ENCODE assay signal across 16 cellular contexts in genomic region chr12:114750905-114751304, GRCh38.
DNase-seq lines count a peak whose midpoint lies in the region; ATAC-seq and TF ChIP-seq lines count a peak whose summit lies in the region.
"Had no signal": no experiment of that assay in that cellular context is flagged by ENCODE, and none has a peak within 500 bp of the region (broad histone marks: within the 10 kb centered on the region; RNA-seq: fewer than 3 reads in every experiment).

No MANE protein-coding gene starts in this region.

- no CpG with 5 or more reads among the region's 11 CpGs for WGBS in mesendoderm (ENCODE audit: extremely low coverage, insufficient coverage, low lambda C conversion rate)

- H3K36me3 ChIP-seq in BE2C (no peaks in the 10 kb centered on the region), mesendoderm (ENCODE audit: control insufficient read depth, insufficient read depth, low read length) (no peaks in the 10 kb centered on the region), vagina (no peaks in the 10 kb centered on the region)
- H3K36me3 ChIP-seq: BLaER1 had no signal

- no peaks in the 10 kb centered on the region for H3K79me2 ChIP-seq in mesendoderm (ENCODE audit: control insufficient read depth, insufficient read depth, low read length)

- H3K79me1 ChIP-seq in mesendoderm (ENCODE audit: low read length): no peaks in the 10 kb centered on the region

- DNase-seq in Right ventricle myocardium inferior (ENCODE audit: missing footprints) (no peak), left cardiac atrium (no peak), BE2C (peak; percentile 68), mesendoderm (no peak), NCI-H2196 (lab: John Stamatoyannopoulos, UW; ENCODE audit: unreplicated experiment) (no peak), vagina (ENCODE audit: extremely low spot score in 2 of 2) (no peak)
- no peak for DNase-seq in activated CD4-positive, CD25-positive, alpha-beta regulatory T cell treated with anti-CD3 and anti-CD28 coated beads, Interleukin-2, amount 50 U/mL, for 72 hours
- DNase-seq: Caco-2; CD8-positive, alpha-beta memory T cell; DND-41; GDM1; GM23248; H7 had no signal

- no peak overlapping the region for H2AK5ac ChIP-seq in mesendoderm (ENCODE audit: low read length)

- intact Hi-C loops in Right ventricle myocardium inferior (cut with DNase I): no loop called here
- intact Hi-C loops in left cardiac atrium (cut with DNase I): no loop called here
- intact Hi-C loops in vagina (cut with DNase I): no loop called here

- no peak overlapping the region for H3K23ac ChIP-seq in mesendoderm (ENCODE audit: low read length)

- no peak overlapping the region for H3K18ac ChIP-seq in mesendoderm (ENCODE audit: low read length)

- no peak for TF ChIP-seq POLR2A in vagina (IDR thresholded peaks at IDR 0.05)

- H3K9ac ChIP-seq in mesendoderm (ENCODE audit: low read length): no peak overlapping the region
- H3K9ac ChIP-seq: BLaER1, GM23248 had no signal

- no peak overlapping the region; the same call in 1 of the 2 replicates for H3K4me3 ChIP-seq in BE2C (ENCODE audit: low read depth, low read length)
- no peak overlapping the region for H3K4me3 ChIP-seq in mesendoderm (ENCODE audit: low read length)
- no peak overlapping the region for H3K4me3 ChIP-seq in vagina
- H3K4me3 ChIP-seq: BLaER1, GM23248 had no signal

- no peak overlapping the region for H2BK5ac ChIP-seq in mesendoderm (ENCODE audit: low read length)

- H2BK120ac ChIP-seq in mesendoderm (ENCODE audit: low read depth, low read length): no peak overlapping the region

- ATAC-seq in Right ventricle myocardium inferior (peak; percentile 56), left cardiac atrium (no peak), SK-N-SH treated with all-trans-retinoic acid at 6 μM for 48 hours (peak; percentile 47; the same call in 1 of the 3 replicates)

- no peaks in the 10 kb centered on the region for H3K27me3 ChIP-seq in BE2C
- H3K27me3 ChIP-seq in mesendoderm (ENCODE audit: insufficient read depth, low read length, poor library complexity): no peaks in the 10 kb centered on the region
- no peaks in the 10 kb centered on the region for H3K27me3 ChIP-seq in vagina
- H3K27me3 ChIP-seq: BLaER1 had no signal

- H4K8ac ChIP-seq in mesendoderm (ENCODE audit: low read depth, low read length): no peak overlapping the region

- no peak overlapping the region for H3K4me2 ChIP-seq in mesendoderm (ENCODE audit: low read length)
- H3K4me2 ChIP-seq: BLaER1 had no signal

- no peak overlapping the region for H2BK15ac ChIP-seq in mesendoderm (replicated peaks; ENCODE audit: low read depth)

- H3K56ac ChIP-seq in mesendoderm (ENCODE audit: low read length): peak overlapping the region; percentile 69

- H4K5ac ChIP-seq in mesendoderm (ENCODE audit: low read length): no peak overlapping the region

- TF ChIP-seq CTCF in BE2C (IDR thresholded peaks at IDR 0.05; ENCODE audit: low read depth, low read length) (no peak), vagina (IDR thresholded peaks at IDR 0.05) (no peak)

- H3K4me1 ChIP-seq in BE2C (peaks cover 26% of the 10 kb centered on the region), mesendoderm (ENCODE audit: control insufficient read depth, low read depth, low read length) (peaks cover 18% of the 10 kb centered on the region), vagina (no peaks in the 10 kb centered on the region)
- H3K4me1 ChIP-seq: Caco-2 had no signal

- no peak overlapping the region for H3K4ac ChIP-seq in mesendoderm (ENCODE audit: low read depth, low read length)

- no peaks in the 10 kb centered on the region for H3K9me3 ChIP-seq in BE2C
- no peaks in the 10 kb centered on the region for H3K9me3 ChIP-seq in vagina
- H3K9me3 ChIP-seq: BLaER1, Caco-2 had no signal

- H3K27ac ChIP-seq in mesendoderm (ENCODE audit: low read depth, low read length): no peak overlapping the region
- H3K27ac ChIP-seq in vagina: no peak overlapping the region
- H3K27ac ChIP-seq: 22Rv1, BLaER1, GM23248 had no signal

TF ChIP-seq in SK-N-SH treated with all-trans-retinoic acid at 6 μM for 48 hours, 23 proteins besides CTCF, POLR2A, EP300 and RAD21:
- TF ChIP-seq ISL1 (CRISPR knock-in tag; IDR thresholded peaks at IDR 0.05) (peak; percentile 49), RARB (CRISPR knock-in tag; IDR thresholded peaks at IDR 0.05) (no peak), PPARA (CRISPR knock-in tag; IDR thresholded peaks at IDR 0.05; ENCODE audit: borderline replicate concordance) (no peak), ZNF70 (CRISPR knock-in tag; IDR thresholded peaks at IDR 0.05) (no peak), TSHZ2 (CRISPR knock-in tag; IDR thresholded peaks at IDR 0.05) (peak; percentile 68), TCF4 (CRISPR knock-in tag; IDR thresholded peaks at IDR 0.05; ENCODE audit: borderline replicate concordance) (peak; percentile 49; the same call in 1 of the 2 replicates), ZC3H10 (CRISPR knock-in tag; IDR thresholded peaks at IDR 0.05) (no peak)
- TF ChIP-seq, protein P1, sequence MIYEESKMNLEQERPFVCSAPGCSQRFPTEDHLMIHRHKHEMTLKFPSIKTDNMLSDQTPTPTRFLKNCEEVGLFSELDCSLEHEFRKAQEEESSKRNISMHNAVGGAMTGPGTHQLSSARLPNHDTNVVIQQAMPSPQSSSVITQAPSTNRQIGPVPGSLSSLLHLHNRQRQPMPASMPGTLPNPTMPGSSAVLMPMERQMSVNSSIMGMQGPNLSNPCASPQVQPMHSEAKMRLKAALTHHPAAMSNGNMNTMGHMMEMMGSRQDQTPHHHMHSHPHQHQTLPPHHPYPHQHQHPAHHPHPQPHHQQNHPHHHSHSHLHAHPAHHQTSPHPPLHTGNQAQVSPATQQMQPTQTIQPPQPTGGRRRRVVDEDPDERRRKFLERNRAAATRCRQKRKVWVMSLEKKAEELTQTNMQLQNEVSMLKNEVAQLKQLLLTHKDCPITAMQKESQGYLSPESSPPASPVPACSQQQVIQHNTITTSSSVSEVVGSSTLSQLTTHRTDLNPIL (CRISPR knock-in tag; IDR thresholded peaks at IDR 0.05; ENCODE audit: low read depth): 0 out of 2 replicates have a peak, but pooled peaks have one; percentile 12
- TF ChIP-seq, protein P2, sequence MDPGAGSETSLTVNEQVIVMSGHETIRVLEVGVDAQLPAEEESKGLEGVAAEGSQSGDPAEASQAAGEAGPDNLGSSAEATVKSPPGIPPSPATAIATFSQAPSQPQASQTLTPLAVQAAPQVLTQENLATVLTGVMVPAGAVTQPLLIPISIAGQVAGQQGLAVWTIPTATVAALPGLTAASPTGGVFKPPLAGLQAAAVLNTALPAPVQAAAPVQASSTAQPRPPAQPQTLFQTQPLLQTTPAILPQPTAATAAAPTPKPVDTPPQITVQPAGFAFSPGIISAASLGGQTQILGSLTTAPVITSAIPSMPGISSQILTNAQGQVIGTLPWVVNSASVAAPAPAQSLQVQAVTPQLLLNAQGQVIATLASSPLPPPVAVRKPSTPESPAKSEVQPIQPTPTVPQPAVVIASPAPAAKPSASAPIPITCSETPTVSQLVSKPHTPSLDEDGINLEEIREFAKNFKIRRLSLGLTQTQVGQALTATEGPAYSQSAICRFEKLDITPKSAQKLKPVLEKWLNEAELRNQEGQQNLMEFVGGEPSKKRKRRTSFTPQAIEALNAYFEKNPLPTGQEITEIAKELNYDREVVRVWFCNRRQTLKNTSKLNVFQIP (CRISPR knock-in tag; IDR thresholded peaks at IDR 0.05; ENCODE audit: borderline replicate concordance, low read depth): no peak

Comparison
In these comparisons a context has a peak if more than half of its experiments do, and no peak if none do; other contexts are left out.
1. ATAC-seq: peak in Right ventricle myocardium inferior (single experiment) and SK-N-SH treated with all-trans-retinoic acid at 6 μM for 48 hours (single experiment); none in left cardiac atrium (0 of 2).